Comparison of ENCODE assay signal across 8 cellular contexts in the genomic region with DNA sequence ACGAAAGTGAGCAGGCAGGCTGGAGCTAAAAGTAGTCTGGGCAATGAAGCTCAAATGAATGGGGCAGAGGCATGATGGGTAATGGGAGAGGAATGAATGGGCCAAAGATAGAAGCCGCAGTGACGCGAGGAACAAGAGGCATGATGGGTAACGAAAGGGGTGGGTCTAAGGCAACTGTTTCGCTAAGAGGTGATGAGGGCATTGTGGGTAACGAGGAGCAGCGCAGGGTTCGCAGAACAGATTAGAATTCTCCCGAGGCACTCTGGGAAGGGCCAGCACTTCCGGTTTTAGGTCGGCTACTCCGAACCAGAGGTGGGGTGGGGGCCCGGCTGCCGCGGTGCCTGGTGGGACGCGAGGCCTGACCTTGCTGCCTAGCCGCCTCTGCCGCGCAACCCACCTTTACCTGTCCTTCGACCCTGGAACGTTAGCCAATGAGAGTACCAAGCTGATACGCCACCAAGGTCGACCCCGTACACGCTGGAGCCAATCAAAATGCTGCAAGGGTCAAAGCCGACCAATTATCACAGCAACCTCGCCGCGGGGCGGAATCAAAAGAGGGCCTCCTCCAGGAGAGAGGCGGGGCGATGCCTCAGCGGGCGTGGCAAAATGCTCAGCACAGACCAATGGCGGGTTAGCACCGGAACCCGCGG. TPM values are rescaled to one million over a fixed set of nuclear protein-coding genes. Genes with fewer than 3 reads are reported as not detected.
DNase-seq lines count a peak whose midpoint lies in the region; ATAC-seq, FAIRE-seq and TF ChIP-seq lines count a peak whose summit lies in the region.

No MANE protein-coding gene starts in this region.

- H3K4me1 Mint-ChIP-seq in natural killer cell = peaks cover 25 to 30% of the 10 kb centered on the region in 2 donors

- peak overlapping the region; percentile 88 to 91 for H3K27ac Mint-ChIP-seq in natural killer cell

- H3K4me1 ChIP-seq in HUES6 (ENCODE audit: control insufficient read depth, insufficient read depth, low read length) (peaks cover 9% of the 10 kb centered on the region), uterus (peaks cover 4 to 14% of the 10 kb centered on the region in 2 donors)

- peak; percentile 100 for FAIRE-seq in G401.6 (lab: Jason Lieb, UNC)

- H3K27ac ChIP-seq in HUES6 (ENCODE audit: low read depth, low read length) (peak overlapping the region; percentile 26; the same call in 1 of the 2 replicates), uterus (peak overlapping the region; percentile 85 to 96)

- H3K27me3 ChIP-seq in HUES6 (ENCODE audit: control insufficient read depth, insufficient read depth, low read length) (no peaks in the 10 kb centered on the region), uterus (no peaks in the 10 kb centered on the region)

- no peaks in the 10 kb centered on the region for H3K27me3 Mint-ChIP-seq in natural killer cell (ENCODE audit: low read depth in 2 of 2)

- peaks cover 62% of the 10 kb centered on the region for H3K36me3 ChIP-seq in HUES6 (ENCODE audit: control insufficient read depth, insufficient read depth, low read length)
- H3K36me3 ChIP-seq in uterus = no peaks in the 10 kb centered on the region

- H3K9me3 Mint-ChIP-seq in natural killer cell = no peaks in the 10 kb centered on the region

- H3K4me3 ChIP-seq in HUES6 (ENCODE audit: low read depth, low read length) = peak overlapping the region; percentile 56
- H3K4me3 ChIP-seq in fibroblast of villous mesenchyme (ENCODE audit: low read depth, low read length) = peak overlapping the region; percentile 64
- H3K4me3 ChIP-seq in uterus = peak overlapping the region; percentile 50 to 59

- H3K9ac ChIP-seq in HUES6 (ENCODE audit: low read length) = peak overlapping the region; percentile 60

- intact Hi-C loops in natural killer cell (cut with micrococcal nuclease) = loop anchor here (1.0 kb wide), 2 partner anchors 64 to 288 kb away; a partner anchor contains a TSS
- intact Hi-C loops in uterus (cut with DNase I; ENCODE audit: low total_unique reads) = no loop called here

- peak overlapping the region; percentile 88 for H3K4me3 Mint-ChIP-seq in natural killer cell

- H3K36me3 Mint-ChIP-seq in natural killer cell = no peaks in the 10 kb centered on the region

- TF ChIP-seq POLR2A in uterus (IDR thresholded peaks at IDR 0.05) = peak; percentile 65 to 66

- TF ChIP-seq CTCF in fibroblast of villous mesenchyme (IDR thresholded peaks at IDR 0.05; ENCODE audit: insufficient read depth, low read depth, low read length) (no peak), natural killer cell (IDR thresholded peaks at IDR 0.05) (no peak), uterus (IDR thresholded peaks at IDR 0.05) (no peak)

- H3K9me3 ChIP-seq in HUES6 (ENCODE audit: control insufficient read depth, insufficient read depth, low read depth, low read length) = no peaks in the 10 kb centered on the region
- H3K9me3 ChIP-seq in uterus = no peaks in the 10 kb centered on the region

- ATAC-seq in GM21529 (IDR thresholded peaks at IDR 0.05; ENCODE audit: unreplicated experiment) = peak; percentile 82
- peak; percentile 76 to 90 (median 78) for ATAC-seq in natural killer cell

- DNase-seq in NOMO-1 (lab: John Stamatoyannopoulos, UW; ENCODE audit: unreplicated experiment in 2 of 2) = peak; percentile 100
- DNase-seq in activated naive CD4-positive, alpha-beta T cell treated with Interleukin-2 at 50 U/mL for 16 hours = peak; percentile 100
- peak; percentile 99 for DNase-seq in fibroblast of villous mesenchyme (ENCODE audit: low read depth)
- DNase-seq in natural killer cell = peak; percentile 100
- peak in 1 of 2 donors; percentile 100 for DNase-seq in uterus

RNA-seq across cellular contexts. Expression of a gene that starts 0.6 kb away (rescaled TPM):
- total RNA-seq in fibroblast of villous mesenchyme (56.7 and 57.9 TPM in 2 replicates), natural killer cell (10 to 100 TPM; 22.4 to 29.1 (median 23.5) TPM), uterus (10 to 100 TPM; 10.5 to 38.2 (median 24.1) TPM)

RNA-seq across cellular contexts. Expression of a gene that starts 15.1 kb away (rescaled TPM):
- total RNA-seq in fibroblast of villous mesenchyme (9.7 and 16.4 TPM in 2 replicates), natural killer cell (1 to 10 TPM in 2 of 3 donors, under 1 TPM in 1; 0.45 to 2.7 (median 1.3) TPM), uterus (10 to 100 TPM in 3 of 4 donors, 1 to 10 TPM in 1; 9.1 to 92.5 (median 33.6) TPM)

RNA-seq across cellular contexts. Expression of a gene that starts 23.9 kb away (rescaled TPM):
- total RNA-seq in fibroblast of villous mesenchyme (1.3 and 2.6 TPM in 2 replicates), natural killer cell (not detected), uterus (1 to 10 TPM in 3 of 4 donors, not detected in 1; 3.0 to 7.4 (median 3.5) TPM)

RNA-seq across cellular contexts. Expression of a gene that starts 44.4 kb away (rescaled TPM):
- total RNA-seq in fibroblast of villous mesenchyme (133 and 134 TPM in 2 replicates), natural killer cell (10 to 100 TPM in 1 of 3 donors, 1 to 10 TPM in 2; 1.6 to 10.3 (median 2.7) TPM), uterus (100 to 1,000 TPM in 2 of 4 donors, 10 to 100 TPM in 2; 14.1 to 106 (median 86.1) TPM)

RNA-seq across cellular contexts. Expression of a gene that starts 51.5 kb away (rescaled TPM):
- not detected in 2 replicates for total RNA-seq in fibroblast of villous mesenchyme
- not detected for total RNA-seq in natural killer cell
- not detected for total RNA-seq in uterus
